Comparison of ENCODE assay signal across 19 cellular contexts in genomic region chr1:208980590-208980989, GRCh38.
"Had no signal": no experiment of that assay in that cellular context is flagged by ENCODE, and none has a peak within 500 bp of the region (broad histone marks: within the 10 kb centered on the region; RNA-seq: fewer than 3 reads in every experiment).

No MANE protein-coding gene starts in this region.

- ATAC-seq: activated CD4-positive, CD25-positive, alpha-beta regulatory T cell treated with anti-CD3 and anti-CD28 coated beads, Interleukin-2, amount 50 U/mL, for 24 hours; activated naive CD8-positive, alpha-beta T cell treated with anti-CD3 and anti-CD28 coated beads, Interleukin-2, amount 50 U/mL, for 24 hours; gastrocnemius medialis; heart left ventricle; T-cell had no signal

- FAIRE-seq: islet of Langerhans had no signal

- H3K4me3 ChIP-seq: esophagus squamous epithelium, gastrocnemius medialis, heart left ventricle, lung, stomach, testis, upper lobe of left lung had no signal

- H3K4me3 Mint-ChIP-seq: activated naive CD4-positive, alpha-beta T cell treated with anti-CD3 and anti-CD28 coated beads for 36 hours; activated naive CD8-positive, alpha-beta T cell treated with anti-CD3 and anti-CD28 coated beads, Interleukin-2, amount 50 U/mL, for 24 hours; naive B cell; T-cell had no signal

- H3K27ac Mint-ChIP-seq: activated naive CD4-positive, alpha-beta T cell treated with anti-CD3 and anti-CD28 coated beads for 36 hours; activated naive CD8-positive, alpha-beta T cell treated with anti-CD3 and anti-CD28 coated beads, Interleukin-2, amount 50 U/mL, for 24 hours; activated T-helper 2 cell treated with anti-CD3 and anti-CD28 coated beads, Interferon-gamma antibody, Interleukin-2, Interleukin-4, amounts not matched to agents 10 μg/mL and 5 μg/mL and 100 μg/mL, durations not matched to agents 14 hours and 24 hours and 36 hours; naive B cell; T-cell had no signal

- H3K9me3 Mint-ChIP-seq: activated naive CD4-positive, alpha-beta T cell treated with anti-CD3 and anti-CD28 coated beads for 36 hours; activated naive CD8-positive, alpha-beta T cell treated with anti-CD3 and anti-CD28 coated beads, Interleukin-2, amount 50 U/mL, for 24 hours; activated T-helper 2 cell treated with anti-CD3 and anti-CD28 coated beads, Interferon-gamma antibody, Interleukin-2, Interleukin-4, amounts not matched to agents 10 μg/mL and 5 μg/mL and 100 μg/mL, durations not matched to agents 14 hours and 24 hours and 36 hours; T-cell had no signal

- DNase-seq: activated CD4-positive, alpha-beta T cell treated with anti-CD3 and anti-CD28 coated beads, Interleukin-2, amount 50 U/mL, for 4 hours; activated naive CD4-positive, alpha-beta T cell treated with anti-CD3 and anti-CD28 coated beads for 36 hours; activated naive CD8-positive, alpha-beta T cell treated with anti-CD3 and anti-CD28 coated beads, Interleukin-2, amount 50 U/mL, for 24 hours; aorta; esophagus squamous epithelium; gastrocnemius medialis; heart left ventricle; naive B cell; stimulated activated CD4-positive, alpha-beta T cell treated with anti-CD3 and anti-CD28 coated beads, Interleukin-12 subunit alpha, Interleukin-12 subunit beta, amount 100 ng/mL, for 4 hours; stimulated activated CD4-positive, alpha-beta T cell treated with anti-CD3 and anti-CD28 coated beads, Interleukin-2, amount 100 ng/mL, for 24 hours; stomach; T-cell; T-helper 9 cell; testis; upper lobe of left lung had no signal

- H3K36me3 Mint-ChIP-seq: naive B cell, T-cell had no signal

- H3K27me3 Mint-ChIP-seq: activated naive CD8-positive, alpha-beta T cell treated with anti-CD3 and anti-CD28 coated beads, Interleukin-2, amount 50 U/mL, for 24 hours had no signal

- H3K27me3 ChIP-seq: esophagus squamous epithelium, gastrocnemius medialis, heart left ventricle, stomach, testis, upper lobe of left lung had no signal

- H3K36me3 ChIP-seq: esophagus squamous epithelium, gastrocnemius medialis, heart left ventricle, stomach, upper lobe of left lung had no signal

- H3K4me1 Mint-ChIP-seq: activated naive CD8-positive, alpha-beta T cell treated with anti-CD3 and anti-CD28 coated beads, Interleukin-2, amount 50 U/mL, for 24 hours; naive B cell; T-cell had no signal
